ENCODE assay signal across 1 cellular context in the genomic region with DNA sequence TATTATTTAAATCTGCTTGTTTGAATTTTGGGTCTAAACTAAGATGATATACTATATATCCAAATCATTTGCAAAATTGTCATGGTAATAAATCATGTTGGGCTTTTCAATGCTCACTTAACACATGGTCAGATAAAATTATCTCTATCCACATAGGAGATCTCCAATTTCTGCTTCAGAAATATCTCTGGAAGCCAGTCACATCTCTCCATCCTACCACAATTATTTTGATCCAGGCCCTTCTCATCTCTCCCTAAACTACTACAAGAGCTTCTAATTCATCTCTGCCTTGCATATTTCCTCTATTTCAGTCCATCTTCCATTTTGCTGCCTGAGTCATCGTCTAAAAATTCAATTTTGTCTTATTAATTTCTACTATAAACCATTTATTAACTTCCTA.
TF ChIP-seq lines count a peak whose summit lies in the region.

No MANE protein-coding gene starts in this region.

TF ChIP-seq in endothelial cell of umbilical vein, 7 proteins besides CTCF, POLR2A, EP300 and RAD21 (continued from another document):
- TF ChIP-seq, protein P1, sequence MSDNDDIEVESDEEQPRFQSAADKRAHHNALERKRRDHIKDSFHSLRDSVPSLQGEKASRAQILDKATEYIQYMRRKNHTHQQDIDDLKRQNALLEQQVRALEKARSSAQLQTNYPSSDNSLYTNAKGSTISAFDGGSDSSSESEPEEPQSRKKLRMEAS (IDR thresholded peaks at IDR 0.05; ENCODE audit: insufficient read depth, insufficient read length), result no peak
